9 cellular contexts compared by ENCODE assay signal in the genomic region with DNA sequence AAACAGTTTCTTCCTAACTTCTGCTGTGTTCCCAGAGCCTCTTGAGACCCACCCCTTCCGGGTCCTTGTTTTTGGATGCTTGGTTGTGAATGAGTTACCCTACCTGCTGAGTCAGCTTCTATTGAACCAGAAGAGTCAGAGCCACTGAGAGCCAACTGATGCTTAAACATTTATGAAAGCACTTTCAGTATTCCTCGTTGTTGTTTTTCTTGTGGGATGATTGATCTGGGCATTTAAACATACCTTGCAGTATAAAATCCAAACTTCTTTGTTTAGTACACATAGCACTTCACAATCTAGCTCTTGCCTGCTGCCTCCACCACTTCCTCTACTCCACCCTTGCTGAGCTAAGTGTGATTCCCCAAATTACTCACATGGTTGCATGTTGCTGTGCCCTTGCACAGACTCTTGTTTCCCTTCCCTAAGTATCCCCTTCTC. TPM values are rescaled to one million over a fixed set of nuclear protein-coding genes. Genes with fewer than 3 reads are reported as not detected.
DNase-seq lines count a peak whose midpoint lies in the region; ATAC-seq and TF ChIP-seq lines count a peak whose summit lies in the region.
"Had no signal": no experiment of that assay in that cellular context is flagged by ENCODE, and none has a peak within 500 bp of the region (broad histone marks: within the 10 kb centered on the region; RNA-seq: fewer than 3 reads in every experiment).

No MANE protein-coding gene starts in this region.

- H3K4me3 Mint-ChIP-seq in activated CD4-positive, alpha-beta T cell treated with anti-CD3 and anti-CD28 coated beads, Interleukin-2, amount 10 ng/mL, durations not matched to agents 24 days and 14 days: peak overlapping the region; percentile 64
- H3K4me3 Mint-ChIP-seq: B cell had no signal

- TF ChIP-seq CTCF in ascending aorta (IDR thresholded peaks at IDR 0.05): no peak

- ATAC-seq in HG03064 (IDR thresholded peaks at IDR 0.05; ENCODE audit: low read depth, unreplicated experiment): peak; percentile 81

- no peaks in the 10 kb centered on the region for H3K9me3 ChIP-seq in ascending aorta

- CTCF ChIA-PET in HEK293T (lab: Yijun Ruan, JAX): no interaction called here

- peak; percentile 86 for DNase-seq in activated CD4-positive, alpha-beta T cell treated with anti-CD3 and anti-CD28 coated beads, Interleukin-2, amount 10 ng/mL, durations not matched to agents 24 days and 14 days
- DNase-seq in activated CD4-positive, alpha-beta T cell treated with anti-CD3 and anti-CD28 coated beads, Interleukin-2, amount 50 U/mL, for 4 hours: no peak
- DNase-seq in ascending aorta (ENCODE audit: low spot score in 2 of 2) (peak in 1 of 2 donors; percentile 62), NCI-H128 (lab: John Stamatoyannopoulos, UW; ENCODE audit: unreplicated experiment) (no peak), HEK293T (ENCODE audit: extremely low spot score) (no peak), NCI-H1417 (lab: John Stamatoyannopoulos, UW) (no peak)
- peak; percentile 44 for DNase-seq in stimulated activated CD4-positive, alpha-beta T cell treated with anti-CD3 and anti-CD28 coated beads, Interleukin-4, amount 100 ng/mL, for 24 hours

- intact Hi-C loops in activated CD4-positive, alpha-beta T cell treated with anti-CD3 and anti-CD28 coated beads, Interleukin-2, amount 10 ng/mL, durations not matched to agents 24 days and 14 days (cut with micrococcal nuclease): loop anchor here (1.0 to 10.0 kb wide), 11 partner anchors 118 to 1179 kb away; partner anchors contain the start of genes DLG2 and TMEM126B
- intact Hi-C loops in ascending aorta (cut with DNase I): loop anchor here (10.0 kb wide), 1 partner anchor 741 kb away; the partner anchor contains the start of gene PICALM

- H3K4me3 ChIP-seq in ascending aorta: no peak overlapping the region

- H3K36me3 Mint-ChIP-seq in activated CD4-positive, alpha-beta T cell treated with anti-CD3 and anti-CD28 coated beads, Interleukin-2, amount 10 ng/mL, durations not matched to agents 24 days and 14 days (ENCODE audit: low read depth): peaks cover 21% of the 10 kb centered on the region

- peak overlapping the region; percentile 86 for H3K27ac Mint-ChIP-seq in activated CD4-positive, alpha-beta T cell treated with anti-CD3 and anti-CD28 coated beads, Interleukin-2, amount 10 ng/mL, durations not matched to agents 24 days and 14 days
- H3K27ac Mint-ChIP-seq: B cell had no signal

- H3K4me1 ChIP-seq in ascending aorta: peaks cover 0 to 19% of the 10 kb centered on the region in 2 donors

- H3K27me3 Mint-ChIP-seq in activated CD4-positive, alpha-beta T cell treated with anti-CD3 and anti-CD28 coated beads, Interleukin-2, amount 10 ng/mL, durations not matched to agents 24 days and 14 days: peaks cover 20% of the 10 kb centered on the region

- peaks cover 47% of the 10 kb centered on the region for H3K4me1 Mint-ChIP-seq in activated CD4-positive, alpha-beta T cell treated with anti-CD3 and anti-CD28 coated beads, Interleukin-2, amount 10 ng/mL, durations not matched to agents 24 days and 14 days

- POLR2A ChIA-PET in HEK293T (lab: Yijun Ruan, JAX): no interaction called here

- H3K36me3 ChIP-seq in ascending aorta: peaks cover 5 to 10% of the 10 kb centered on the region in 2 donors

- no peaks in the 10 kb centered on the region for H3K9me3 Mint-ChIP-seq in activated CD4-positive, alpha-beta T cell treated with anti-CD3 and anti-CD28 coated beads, Interleukin-2, amount 10 ng/mL, durations not matched to agents 24 days and 14 days

- peak overlapping the region; percentile 42 to 63 for H3K27ac ChIP-seq in ascending aorta

- H3K27me3 ChIP-seq in ascending aorta: no peaks in the 10 kb centered on the region

TF ChIP-seq in HEK293T, 16 proteins besides CTCF, POLR2A, EP300 and RAD21:
- TF ChIP-seq LEF1 (IDR thresholded peaks at IDR 0.05; ENCODE audit: borderline replicate concordance) (no peak), FOXK2 (IDR thresholded peaks at IDR 0.05) (no peak), BHLHE40 (IDR thresholded peaks at IDR 0.05; ENCODE audit: borderline replicate concordance) (no peak)

RNA-seq across cellular contexts. Expression of gene PRSS23, which starts 5.5 kb away (rescaled TPM):
- total RNA-seq in activated CD4-positive, alpha-beta T cell treated with anti-CD3 and anti-CD28 coated beads, Interleukin-2, amount 10 ng/mL, durations not matched to agents 24 days and 14 days: 37.8 and 43.9 TPM in 2 replicates
- 184 TPM for total RNA-seq in ascending aorta
- total RNA-seq: B cell had no signal

Comparison
In these comparisons a context has a peak if more than half of its experiments do, and no peak if none do; other contexts are left out.
1. DNase-seq: peak in activated CD4-positive, alpha-beta T cell treated with anti-CD3 and anti-CD28 coated beads, Interleukin-2, amount 10 ng/mL, durations not matched to agents 24 days and 14 days (single experiment) and stimulated activated CD4-positive, alpha-beta T cell treated with anti-CD3 and anti-CD28 coated beads, Interleukin-4, amount 100 ng/mL, for 24 hours (single experiment); none in activated CD4-positive, alpha-beta T cell treated with anti-CD3 and anti-CD28 coated beads, Interleukin-2, amount 50 U/mL, for 4 hours (0 of 2), NCI-H128 (single experiment), HEK293T (single experiment) and NCI-H1417 (0 of 3).